In genomic region chr10:126090911-126091728, GRCh38 we compare ENCODE assay signal across 14 cellular contexts.
DNase-seq lines count a peak whose midpoint lies in the region; ATAC-seq and TF ChIP-seq lines count a peak whose summit lies in the region.
"Had no signal": no experiment of that assay in that cellular context is flagged by ENCODE, and none has a peak within 500 bp of the region (broad histone marks: within the 10 kb centered on the region; RNA-seq: fewer than 3 reads in every experiment).

No MANE protein-coding gene starts in this region.

- H3K4me1 Mint-ChIP-seq in activated CD8-positive, alpha-beta T cell treated with anti-CD3 and anti-CD28 coated beads for 36 hours (ENCODE audit: low read depth), result no peaks in the 10 kb centered on the region

- no peak overlapping the region for H3K14ac ChIP-seq in IMR-90 (replicated peaks; ENCODE audit: low read depth, low read length)

- H3K27ac Mint-ChIP-seq in activated CD8-positive, alpha-beta T cell treated with anti-CD3 and anti-CD28 coated beads for 36 hours, result no peak overlapping the region
- H3K27ac Mint-ChIP-seq: CD8-positive, alpha-beta T cell; stimulated activated naive CD8-positive, alpha-beta T cell treated with anti-CD3 and anti-CD28 coated beads, Interleukin-15, Interleukin-2, amounts not matched to agents 100 ng/mL and 50 ng/mL, for 24 hours had no signal

- dilution Hi-C loops in IMR-90 (cut with HindIII; ENCODE audit: low sequenced_read_pairs, unreplicated experiment) (no loop called here), mammary epithelial cell (cut with HindIII; ENCODE audit: low sequenced_read_pairs) (no loop called here)

- no CpG with 5 or more reads among the region's 10 CpGs for WGBS in IMR-90 (ENCODE audit: extremely low coverage in 2 of 2, insufficient read length in 1 of 2), 2 experiments
- WGBS in mammary epithelial cell (ENCODE audit: low coverage, missing lambda C conversion rate), result 21% methylated on average over 10 of the region's 10 CpGs

- no peaks in the 10 kb centered on the region for H3K79me1 ChIP-seq in IMR-90 (ENCODE audit: low read depth in 1 of 2, low read length in 2 of 2)

- H3K36me3 ChIP-seq in IMR-90 (ENCODE audit: control insufficient read depth, insufficient read depth, low read length), result no peaks in the 10 kb centered on the region
- H3K36me3 ChIP-seq in mammary epithelial cell (ENCODE audit: insufficient read depth, low read length), result no peaks in the 10 kb centered on the region
- H3K36me3 ChIP-seq in left lung, result no peaks in the 10 kb centered on the region
- H3K36me3 ChIP-seq: heart left ventricle had no signal

- H3K56ac ChIP-seq in IMR-90 (ENCODE audit: extremely low read depth, insufficient read depth, low read length), result no peak overlapping the region

- no peaks in the 10 kb centered on the region for H3K9me3 Mint-ChIP-seq in activated CD8-positive, alpha-beta T cell treated with anti-CD3 and anti-CD28 coated beads for 36 hours
- H3K9me3 Mint-ChIP-seq: brain; CD8-positive, alpha-beta T cell; stimulated activated naive CD8-positive, alpha-beta T cell treated with anti-CD3 and anti-CD28 coated beads, Interleukin-15, Interleukin-2, amounts not matched to agents 100 ng/mL and 50 ng/mL, for 24 hours had no signal

- no peak overlapping the region for H3K23ac ChIP-seq in IMR-90 (ENCODE audit: low read depth, low read length)

- H3K27ac ChIP-seq in IMR-90 (ENCODE audit: insufficient read depth, low read length) (no peak overlapping the region), mammary epithelial cell (ENCODE audit: insufficient read depth, low read depth, low read length) (peak overlapping the region; percentile 28), left lung (no peak overlapping the region)
- H3K27ac ChIP-seq: heart left ventricle, KMS-11 had no signal

- peak overlapping the region; percentile 6 for H2BK5ac ChIP-seq in IMR-90 (ENCODE audit: low read depth, low read length, poor library complexity, severe bottlenecking)

- H4K20me1 ChIP-seq in IMR-90 (ENCODE audit: insufficient read depth, low read length), result no peaks in the 10 kb centered on the region
- H4K20me1 ChIP-seq in mammary epithelial cell (ENCODE audit: insufficient read depth, low read length), result no peaks in the 10 kb centered on the region

- TF ChIP-seq POLR2A in IMR-90 (IDR thresholded peaks at IDR 0.05; ENCODE audit: low read depth, low read length), result no peak

- H3K4me1 ChIP-seq in IMR-90 (ENCODE audit: control insufficient read depth, insufficient read depth, low read length) (peaks cover 2% of the 10 kb centered on the region), mammary epithelial cell (ENCODE audit: insufficient read depth, low read length) (peaks cover 23% of the 10 kb centered on the region), left lung (no peaks in the 10 kb centered on the region)

- H3K9me3 ChIP-seq in IMR-90 (ENCODE audit: control insufficient read depth, insufficient read depth, low read length), result no peaks in the 10 kb centered on the region
- no peaks in the 10 kb centered on the region for H3K9me3 ChIP-seq in mammary epithelial cell (replicated peaks; ENCODE audit: insufficient read depth, low read length)
- no peaks in the 10 kb centered on the region for H3K9me3 ChIP-seq in left lung
- H3K9me3 ChIP-seq: heart left ventricle had no signal

- intact Hi-C loops in IMR-90 (cut with micrococcal nuclease) (no loop called here), mammary epithelial cell (cut with micrococcal nuclease) (loop anchor here (1.0 to 5.0 kb wide), 3 partner anchors 16 to 224 kb away; no protein-coding TSS in a partner anchor), left lung (cut with DNase I) (no loop called here)
- intact Hi-C loops in activated CD8-positive, alpha-beta T cell treated with anti-CD3 and anti-CD28 coated beads for 36 hours (cut with micrococcal nuclease), result no loop called here

- no peak overlapping the region for H2AK9ac ChIP-seq in IMR-90 (replicated peaks; ENCODE audit: low read depth, low read length, poor library complexity)

- H3K9ac ChIP-seq in IMR-90 (ENCODE audit: low read depth, low read length) (no peak overlapping the region), mammary epithelial cell (ENCODE audit: insufficient read depth, low read length) (no peak overlapping the region)
- H3K9ac ChIP-seq: KMS-11 had no signal

- H3K9me1 ChIP-seq in IMR-90 (ENCODE audit: insufficient read depth, low read length), result no peaks in the 10 kb centered on the region; the same call in 1 of the 2 replicates

- in situ Hi-C loops in IMR-90 (cut with MboI; ENCODE audit: low sequenced_read_pairs), result no loop called here
- in situ Hi-C loops in mammary epithelial cell (cut with MboI; ENCODE audit: low sequenced_read_pairs in 2 of 2), result no loop called here

- POLR2A ChIA-PET in IMR-90 (lab: Charles Lee; ENCODE audit: unreplicated experiment), result interaction anchor here (0.6 kb wide), 1 partner anchor 193 kb away, joined by 17 read pairs; no protein-coding TSS in a partner anchor
- POLR2A ChIA-PET in activated CD8-positive, alpha-beta T cell treated with anti-CD3 and anti-CD28 coated beads for 36 hours (lab: Charles Lee), result no interaction called here

- H3K4me3 ChIP-seq in AG09309 (ENCODE audit: control insufficient read depth, low read depth, low read length), result no peak overlapping the region
- H3K4me3 ChIP-seq in IMR-90 (ENCODE audit: insufficient read depth, low read depth, low read length), result no peak overlapping the region
- no peak overlapping the region for H3K4me3 ChIP-seq in mammary epithelial cell (replicated peaks in 1 of 3; ENCODE audit: insufficient read depth in 1 of 3, low read depth in 2 of 3, low read length in 3 of 3)
- no peak overlapping the region for H3K4me3 ChIP-seq in left lung
- H3K4me3 ChIP-seq: heart left ventricle had no signal

- no peak overlapping the region for H3K4me3 Mint-ChIP-seq in activated CD8-positive, alpha-beta T cell treated with anti-CD3 and anti-CD28 coated beads for 36 hours
- H3K4me3 Mint-ChIP-seq: brain; CD8-positive, alpha-beta T cell; stimulated activated naive CD8-positive, alpha-beta T cell treated with anti-CD3 and anti-CD28 coated beads, Interleukin-15, Interleukin-2, amounts not matched to agents 100 ng/mL and 50 ng/mL, for 24 hours had no signal

- H4K5ac ChIP-seq in IMR-90 (ENCODE audit: low read depth, low read length), result no peak overlapping the region

- no peak for TF ChIP-seq RAD21 in IMR-90 (IDR thresholded peaks at IDR 0.05; ENCODE audit: low read length)

- H3K27me3 ChIP-seq in IMR-90 (ENCODE audit: control insufficient read depth, insufficient read depth, low read length), result no peaks in the 10 kb centered on the region
- H3K27me3 ChIP-seq in mammary epithelial cell (ENCODE audit: insufficient read depth, low read length), result no peaks in the 10 kb centered on the region
- H3K27me3 ChIP-seq in left lung, result no peaks in the 10 kb centered on the region
- H3K27me3 ChIP-seq: heart left ventricle had no signal

- no peak overlapping the region for H4K8ac ChIP-seq in IMR-90 (ENCODE audit: low read depth in 2 of 2, low read length in 2 of 2)

- no peak overlapping the region for H4K91ac ChIP-seq in IMR-90 (ENCODE audit: insufficient read depth, low read depth, low read length)

- no peaks in the 10 kb centered on the region for H3K79me2 ChIP-seq in mammary epithelial cell (ENCODE audit: insufficient read depth, low read length)

- H3K4ac ChIP-seq in IMR-90 (ENCODE audit: low read depth, low read length), result peak overlapping the region; percentile 4

- no peak overlapping the region for H2AK5ac ChIP-seq in IMR-90 (ENCODE audit: low read depth, low read length)

- no peak overlapping the region for H2AFZ ChIP-seq in IMR-90 (replicated peaks; ENCODE audit: low read length, poor library complexity)
- peak overlapping the region; percentile 60 for H2AFZ ChIP-seq in mammary epithelial cell (ENCODE audit: low read depth, low read length)

- H2BK15ac ChIP-seq in IMR-90 (ENCODE audit: low read depth, low read length), result peak overlapping the region; percentile 36; the same call in 2 of the 3 replicates

- CTCF ChIA-PET in IMR-90 (lab: Yijun Ruan, JAX), result interaction anchor here (0.7 kb wide), 1 partner anchor 25 kb away, joined by 3 read pairs; no protein-coding TSS in a partner anchor
- CTCF ChIA-PET in mammary epithelial cell (lab: Charles Lee; ENCODE audit: low non-redundant PET), result no interaction called here
- CTCF ChIA-PET in activated CD8-positive, alpha-beta T cell treated with anti-CD3 and anti-CD28 coated beads for 36 hours (lab: Charles Lee), result no interaction called here

- ATAC-seq in IMR-90 (ENCODE audit: low read depth) (peak; percentile 83), left lung (peak; percentile 46)
- ATAC-seq in activated CD8-positive, alpha-beta T cell treated with anti-CD3 and anti-CD28 coated beads for 36 hours, result no peak
- ATAC-seq: CD8-positive, alpha-beta T cell had no signal

- DNase-seq in AG09309 (ENCODE audit: low read depth) (peak; percentile 92), IMR-90 (peak; percentile 97), mammary epithelial cell (peak; percentile 93), left lung (no peak), CD1c-positive myeloid dendritic cell (ENCODE audit: extremely low spot score) (no peak), NCI-H2107 treated with DMSO at 0.1 percent for 48 hours (lab: John Stamatoyannopoulos, UW; ENCODE audit: unreplicated experiment) (no peak), T-helper 9 cell (no peak)
- DNase-seq in activated CD8-positive, alpha-beta T cell treated with anti-CD3 and anti-CD28 coated beads for 36 hours, result no peak
- DNase-seq: CD8-positive, alpha-beta T cell; NCI-H526 had no signal

- H2BK20ac ChIP-seq in IMR-90 (ENCODE audit: low read depth, low read length), result no peak overlapping the region; the same call in 1 of the 2 replicates

- H3K27me3 Mint-ChIP-seq in activated CD8-positive, alpha-beta T cell treated with anti-CD3 and anti-CD28 coated beads for 36 hours, result no peaks in the 10 kb centered on the region
- H3K27me3 Mint-ChIP-seq: stimulated activated naive CD8-positive, alpha-beta T cell treated with anti-CD3 and anti-CD28 coated beads, Interleukin-15, Interleukin-2, amounts not matched to agents 100 ng/mL and 50 ng/mL, for 24 hours had no signal

- no peak overlapping the region for H3K18ac ChIP-seq in IMR-90 (ENCODE audit: low read depth, low read length)

- TF ChIP-seq CTCF in AG09309 (IDR thresholded peaks at IDR 0.05; ENCODE audit: control insufficient read depth, insufficient read depth, low read depth, low read length, missing control alignments) (no peak), IMR-90 (conservative IDR thresholded peaks at IDR 0.05; ENCODE audit: low read depth, low read length) (no peak), mammary epithelial cell (conservative IDR thresholded peaks at IDR 0.05 in 1 of 2, IDR thresholded peaks at IDR 0.05 in 1 of 2; ENCODE audit: extremely low read depth in 1 of 2, insufficient read depth in 1 of 2, low read depth in 1 of 2, low read length in 2 of 2) (no peak), left lung (IDR thresholded peaks at IDR 0.05) (no peak)
- no peak for TF ChIP-seq CTCF in activated CD8-positive, alpha-beta T cell treated with anti-CD3 and anti-CD28 coated beads for 36 hours (IDR thresholded peaks at IDR 0.05)

- H3K4me2 ChIP-seq in IMR-90 (ENCODE audit: low read depth, low read length) (0 out of 2 replicates have a peak overlapping the region, but pooled peaks have one; percentile 1), mammary epithelial cell (ENCODE audit: insufficient read depth, low read depth, low read length) (peak overlapping the region; percentile 58)
- H3K4me2 ChIP-seq: KMS-11 had no signal

- H2BK120ac ChIP-seq in IMR-90 (ENCODE audit: low read depth, low read length), result 0 out of 2 replicates have a peak overlapping the region, but pooled peaks have one; percentile 1

- no peaks in the 10 kb centered on the region for H3K36me3 Mint-ChIP-seq in activated CD8-positive, alpha-beta T cell treated with anti-CD3 and anti-CD28 coated beads for 36 hours (ENCODE audit: low read depth)
- H3K36me3 Mint-ChIP-seq: brain; CD8-positive, alpha-beta T cell had no signal

- BruUV-seq in IMR-90 (replicated peaks; lab: Mats Ljungman, UMichigan), result no TSS peak
- TSS peak; percentile 60 for BruUV-seq in mammary epithelial cell (replicated peaks; lab: Mats Ljungman, UMichigan)

Comparison
In these comparisons a context has a peak if more than half of its experiments do, and no peak if none do; other contexts are left out.
1. DNase-seq: peak in AG09309 (single experiment), IMR-90 (single experiment) and mammary epithelial cell (single experiment); none in left lung (0 of 2), CD1c-positive myeloid dendritic cell (single experiment), NCI-H2107 treated with DMSO at 0.1 percent for 48 hours (single experiment), activated CD8-positive, alpha-beta T cell treated with anti-CD3 and anti-CD28 coated beads for 36 hours (single experiment) and T-helper 9 cell (single experiment).